ENCODE assay signal across 8 cellular contexts in genomic region chr5:134846641-134846960, GRCh38.
DNase-seq lines count a peak whose midpoint lies in the region; ATAC-seq lines count a peak whose summit lies in the region.

No MANE protein-coding gene starts in this region.

- no peaks in the 10 kb centered on the region for H3K27me3 Mint-ChIP-seq in activated naive CD4-positive, alpha-beta T cell treated with anti-CD3 and anti-CD28 coated beads, Interleukin-2, amount 50 U/mL, for 24 hours

- peaks cover 2% of the 10 kb centered on the region for H3K36me3 ChIP-seq in iPS-15b (ENCODE audit: control insufficient read depth, insufficient read depth, low read length)

- peaks cover 44% of the 10 kb centered on the region for H3K4me1 Mint-ChIP-seq in activated naive CD4-positive, alpha-beta T cell treated with anti-CD3 and anti-CD28 coated beads, Interleukin-2, amount 50 U/mL, for 24 hours

- peak; percentile 20 for DNase-seq in NCI-H146 (lab: John Stamatoyannopoulos, UW)
- no peak for DNase-seq in NCI-H146 treated with DMSO at 0.1 percent for 48 hours (lab: John Stamatoyannopoulos, UW; ENCODE audit: unreplicated experiment)
- DNase-seq in LoVo (ENCODE audit: low spot score), result peak; percentile 20
- DNase-seq in stimulated activated CD4-positive, alpha-beta T cell treated with anti-CD3 and anti-CD28 coated beads, Interleukin-1b, Interleukin-23, amount 100 ng/mL, for 48 hours, result peak; percentile 18
- DNase-seq in cerebellar cortex (ENCODE audit: low spot score), result no peak

- no peaks in the 10 kb centered on the region for H3K27me3 ChIP-seq in iPS-15b (ENCODE audit: control insufficient read depth, insufficient read depth, low read length)

- peak overlapping the region; percentile 98 for H3K4me3 Mint-ChIP-seq in activated naive CD4-positive, alpha-beta T cell treated with anti-CD3 and anti-CD28 coated beads, Interleukin-2, amount 50 U/mL, for 24 hours

- H3K36me3 Mint-ChIP-seq in activated naive CD4-positive, alpha-beta T cell treated with anti-CD3 and anti-CD28 coated beads, Interleukin-2, amount 50 U/mL, for 24 hours, result peaks cover 2% of the 10 kb centered on the region

- no peaks in the 10 kb centered on the region for H3K9me3 Mint-ChIP-seq in activated naive CD4-positive, alpha-beta T cell treated with anti-CD3 and anti-CD28 coated beads, Interleukin-2, amount 50 U/mL, for 24 hours

- H3K4me3 ChIP-seq in iPS-15b (ENCODE audit: low read depth, low read length), result peak overlapping the region; percentile 77

- H3K4me1 ChIP-seq in iPS-15b (ENCODE audit: control insufficient read depth, insufficient read depth, low read length), result peaks cover 5% of the 10 kb centered on the region

- no peaks in the 10 kb centered on the region for H3K9me3 ChIP-seq in iPS-15b (ENCODE audit: control insufficient read depth, insufficient read depth, low read length)

- H3K9ac ChIP-seq in iPS-15b (ENCODE audit: low read depth, low read length), result peak overlapping the region; percentile 89

- H3K27ac Mint-ChIP-seq in activated naive CD4-positive, alpha-beta T cell treated with anti-CD3 and anti-CD28 coated beads, Interleukin-2, amount 50 U/mL, for 24 hours, result peak overlapping the region; percentile 87

- ATAC-seq in HG03442 (IDR thresholded peaks at IDR 0.05; ENCODE audit: unreplicated experiment), result no peak

Comparison
In these comparisons a context has a peak if more than half of its experiments do, and no peak if none do; other contexts are left out.
1. DNase-seq: peak in NCI-H146 (single experiment), LoVo (single experiment) and stimulated activated CD4-positive, alpha-beta T cell treated with anti-CD3 and anti-CD28 coated beads, Interleukin-1b, Interleukin-23, amount 100 ng/mL, for 48 hours (single experiment); none in NCI-H146 treated with DMSO at 0.1 percent for 48 hours (single experiment) and cerebellar cortex (single experiment).